ENCODE assay signal across 8 cellular contexts in the genomic region with DNA sequence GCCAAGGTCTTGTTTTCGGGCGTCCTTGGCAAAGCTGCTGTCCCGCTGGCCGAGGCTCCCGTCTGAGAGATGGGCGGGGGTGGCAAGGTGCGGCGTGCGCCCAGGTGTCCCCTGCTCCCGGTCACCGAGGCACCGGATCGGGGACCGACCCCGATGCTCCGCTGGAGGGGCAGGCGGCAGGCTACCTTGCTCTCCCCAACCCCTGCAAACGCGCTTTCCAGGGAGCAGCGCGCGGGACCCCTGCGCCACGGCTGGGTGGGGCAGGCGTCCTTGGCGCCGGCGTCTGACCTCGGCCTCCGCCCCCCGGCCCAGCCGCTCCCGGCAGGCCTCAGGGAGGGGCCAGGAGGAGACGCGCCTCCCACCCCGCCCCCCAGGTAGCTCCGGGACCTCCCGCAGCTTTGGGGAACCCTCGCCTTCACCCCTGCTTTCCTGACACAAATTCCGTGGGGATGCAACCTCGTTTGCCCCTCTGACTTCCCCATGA. TPM values are rescaled to one million over a fixed set of nuclear protein-coding genes. Genes with fewer than 3 reads are reported as not detected.
DNase-seq lines count a peak whose midpoint lies in the region; ATAC-seq and TF ChIP-seq lines count a peak whose summit lies in the region.

No MANE protein-coding gene starts in this region.

- peak overlapping the region; percentile 60 for H3K9ac ChIP-seq in ES-I3 (ENCODE audit: low read depth, low read length)

- CTCF ChIA-PET in MCF 10A (lab: Yijun Ruan, JAX): interaction anchor here (1.5 kb wide), 1 partner anchor 22 kb away, joined by 3 read pairs; no protein-coding TSS in a partner anchor

- H3K27me3 Mint-ChIP-seq in IgD-negative memory B cell: peaks cover 1% of the 10 kb centered on the region
- H3K27me3 Mint-ChIP-seq in MCF 10A (ENCODE audit: insufficient read depth, unreplicated experiment): peaks cover 24% of the 10 kb centered on the region

- peak overlapping the region; percentile 56 for H3K4me3 ChIP-seq in mesodermal cell (ENCODE audit: extremely low read depth, insufficient read depth, low read length, poor library complexity, severe bottlenecking)

- H3K4me1 ChIP-seq in ES-I3 (ENCODE audit: insufficient read depth, low read length) (peaks cover 28% of the 10 kb centered on the region), mesodermal cell (ENCODE audit: control insufficient read depth, insufficient read depth, low read length, poor library complexity, severe bottlenecking) (peaks cover 26% of the 10 kb centered on the region)

- POLR2A ChIA-PET in MCF 10A (lab: Yijun Ruan, JAX): interaction anchor here (0.6 to 1.2 kb wide), 3 partner anchors 14 to 574 kb away, joined by 3 to 4 read pairs (median 4); no protein-coding TSS in a partner anchor

- intact Hi-C loops in MCF 10A (cut with micrococcal nuclease): no loop called here

- H3K9me3 Mint-ChIP-seq in IgD-negative memory B cell (no peaks in the 10 kb centered on the region), MCF 10A (ENCODE audit: unreplicated experiment) (no peaks in the 10 kb centered on the region)

- BruUV-seq in MCF 10A (replicated peaks; lab: Mats Ljungman, UMichigan): no TSS peak

- no peak overlapping the region for H3K27ac ChIP-seq in mesodermal cell (ENCODE audit: low read depth, low read length, severe bottlenecking)

- no peaks in the 10 kb centered on the region for H3K36me3 Mint-ChIP-seq in IgD-negative memory B cell
- peaks cover 7% of the 10 kb centered on the region for H3K36me3 Mint-ChIP-seq in MCF 10A (ENCODE audit: insufficient read depth, unreplicated experiment)

- H3K4me3 Mint-ChIP-seq in IgD-negative memory B cell (peak overlapping the region; percentile 80 to 98 (median 93)), MCF 10A (ENCODE audit: unreplicated experiment) (peak overlapping the region; percentile 74)

- H3K9me3 ChIP-seq in ES-I3 (ENCODE audit: control insufficient read depth, insufficient read depth, low read length) (no peaks in the 10 kb centered on the region), mesodermal cell (ENCODE audit: control insufficient read depth, low read length) (no peaks in the 10 kb centered on the region)

- 0% methylated on average over 29 to 41 of the region's 41 CpGs for WGBS in mesodermal cell (ENCODE audit: insufficient coverage in 2 of 2), 2 experiments

- DNase-seq in MCF 10A (ENCODE audit: unreplicated experiment): no peak
- no peak for DNase-seq in OCI-M2 (lab: John Stamatoyannopoulos, UW; ENCODE audit: unreplicated experiment)

- H3K36me3 ChIP-seq in ES-I3 (ENCODE audit: insufficient read depth, low read length) (no peaks in the 10 kb centered on the region), mesodermal cell (ENCODE audit: control insufficient read depth, insufficient read depth, low read length) (no peaks in the 10 kb centered on the region)

- TF ChIP-seq CTCF in MCF 10A (IDR thresholded peaks at IDR 0.05; ENCODE audit: unreplicated experiment): no peak

- H3K27ac Mint-ChIP-seq in IgD-negative memory B cell (peak overlapping the region; percentile 90 to 99 (median 97)), MCF 10A (ENCODE audit: low read depth, unreplicated experiment) (peak overlapping the region; percentile 29)

- H3K4me1 Mint-ChIP-seq in IgD-negative memory B cell (peaks cover 23 to 36% (median 27%) of the 10 kb centered on the region in 3 donors), MCF 10A (ENCODE audit: insufficient read depth, unreplicated experiment) (peaks cover 15% of the 10 kb centered on the region)

- no peak for ATAC-seq in HG03135 (IDR thresholded peaks at IDR 0.05; ENCODE audit: unreplicated experiment)
- no peak for ATAC-seq in HG03469 (IDR thresholded peaks at IDR 0.05; ENCODE audit: unreplicated experiment)
- no peak for ATAC-seq in HG03139 (IDR thresholded peaks at IDR 0.05; ENCODE audit: unreplicated experiment)

RNA-seq across cellular contexts. Expression of a gene that starts 0.6 kb away (rescaled TPM):
- 10.1 TPM for polyA plus RNA-seq in IgD-negative memory B cell
- 0.33 and 0.56 TPM in 2 replicates for total RNA-seq in MCF 10A (2022)
- 3.5 TPM for polyA plus RNA-seq in mesodermal cell (2013, experiment 1 of 2)
- polyA plus RNA-seq in mesodermal cell (2013, experiment 2 of 2): 2.0 TPM

RNA-seq across cellular contexts. Expression of a gene that starts 16.9 kb away (rescaled TPM):
- polyA plus RNA-seq in IgD-negative memory B cell: 43.0 TPM
- total RNA-seq in MCF 10A (2022): 53.0 and 56.5 TPM in 2 replicates
- 15.8 TPM for polyA plus RNA-seq in mesodermal cell (2013, experiment 1 of 2)
- polyA plus RNA-seq in mesodermal cell (2013, experiment 2 of 2): 14.9 TPM

RNA-seq across cellular contexts. Expression of a gene that starts 39.8 kb away (rescaled TPM):
- 227 TPM for polyA plus RNA-seq in IgD-negative memory B cell
- 322 and 327 TPM in 2 replicates for total RNA-seq in MCF 10A (2022)
- polyA plus RNA-seq in mesodermal cell (2013, experiment 1 of 2): 167 TPM
- 149 TPM for polyA plus RNA-seq in mesodermal cell (2013, experiment 2 of 2)
